In genomic region chr15:44673639-44674038, GRCh38 we compare ENCODE assay signal across 23 cellular contexts.
"Had no signal": no experiment of that assay in that cellular context is flagged by ENCODE, and none has a peak within 500 bp of the region (broad histone marks: within the 10 kb centered on the region; RNA-seq: fewer than 3 reads in every experiment).

No MANE protein-coding gene starts in this region.

- H3K4me3 Mint-ChIP-seq: activated naive CD4-positive, alpha-beta T cell treated with anti-CD3 and anti-CD28 coated beads, Interleukin-2, amount 10 ng/mL, durations not matched to agents 7 days and 5 days; brain; neural crest cell; stimulated activated naive CD8-positive, alpha-beta T cell treated with anti-CD3 and anti-CD28 coated beads, Interleukin-15, amount 100 ng/mL, for 72 hours had no signal

- H3K36me3 Mint-ChIP-seq: brain had no signal

- DNase-seq: activated CD4-positive, alpha-beta T cell treated with anti-CD3 and anti-CD28 coated beads, Interleukin-2, amount 50 U/mL, for 1 hour; activated CD4-positive, CD25-positive, alpha-beta regulatory T cell; activated naive CD4-positive, alpha-beta T cell treated with anti-CD3 and anti-CD28 coated beads, Interleukin-2, amount 10 ng/mL, durations not matched to agents 7 days and 5 days; activated T-cell treated with anti-CD3 and anti-CD28 coated beads for 4 hours; amygdala; central memory CD4-positive, alpha-beta T cell; effector CD4-positive, alpha-beta T cell; esophagus squamous epithelium; hippocampal formation; kidney glomerular epithelial cell; left ventricle myocardium superior; mesenchymal stem cell; ovary; right lobe of liver; stimulated activated CD4-positive, alpha-beta T cell treated with anti-CD3 and anti-CD28 coated beads, Interleukin-4, amount 100 ng/mL, for 4 hours; stimulated activated CD8-positive, alpha-beta memory T cell treated with anti-CD3 and anti-CD28 coated beads, Interleukin-4, amount 100 ng/mL, for 48 hours; stimulated activated naive CD8-positive, alpha-beta T cell treated with anti-CD3 and anti-CD28 coated beads, Interleukin-15, amount 100 ng/mL, for 72 hours; upper lobe of right lung had no signal

- ATAC-seq: left ventricle myocardium superior; right lobe of liver; stimulated activated naive CD8-positive, alpha-beta T cell treated with anti-CD3 and anti-CD28 coated beads, Interleukin-15, amount 100 ng/mL, for 72 hours; upper lobe of right lung had no signal

- H3K4me1 Mint-ChIP-seq: brain, neural crest cell had no signal

- H3K9me3 Mint-ChIP-seq: activated naive CD4-positive, alpha-beta T cell treated with anti-CD3 and anti-CD28 coated beads, Interleukin-2, amount 10 ng/mL, durations not matched to agents 7 days and 5 days; activated T-helper 2 cell treated with anti-CD3 and anti-CD28 coated beads, Interferon-gamma antibody, Interleukin-2, Interleukin-4, amounts not matched to agents 10 μg/mL and 5 μg/mL and 100 μg/mL, durations not matched to agents 14 hours and 24 hours and 36 hours; brain; neural crest cell; stimulated activated naive CD8-positive, alpha-beta T cell treated with anti-CD3 and anti-CD28 coated beads, Interleukin-15, amount 100 ng/mL, for 72 hours had no signal

- H3K27me3 Mint-ChIP-seq: activated naive CD4-positive, alpha-beta T cell treated with anti-CD3 and anti-CD28 coated beads, Interleukin-2, amount 10 ng/mL, durations not matched to agents 7 days and 5 days; stimulated activated naive CD8-positive, alpha-beta T cell treated with anti-CD3 and anti-CD28 coated beads, Interleukin-15, amount 100 ng/mL, for 72 hours had no signal

- FAIRE-seq: endothelial cell of umbilical vein, TTC549 had no signal

- H3K27ac Mint-ChIP-seq: activated naive CD4-positive, alpha-beta T cell treated with anti-CD3 and anti-CD28 coated beads, Interleukin-2, amount 10 ng/mL, durations not matched to agents 7 days and 5 days; activated T-helper 2 cell treated with anti-CD3 and anti-CD28 coated beads, Interferon-gamma antibody, Interleukin-2, Interleukin-4, amounts not matched to agents 10 μg/mL and 5 μg/mL and 100 μg/mL, durations not matched to agents 14 hours and 24 hours and 36 hours; brain; stimulated activated naive CD8-positive, alpha-beta T cell treated with anti-CD3 and anti-CD28 coated beads, Interleukin-15, amount 100 ng/mL, for 72 hours had no signal
